ENCODE assay signal across 14 cellular contexts in genomic region chr1:56453016-56453721, GRCh38.
DNase-seq lines count a peak whose midpoint lies in the region; ATAC-seq and TF ChIP-seq lines count a peak whose summit lies in the region.
"Had no signal": no experiment of that assay in that cellular context is flagged by ENCODE, and none has a peak within 500 bp of the region (broad histone marks: within the 10 kb centered on the region; RNA-seq: fewer than 3 reads in every experiment).

No MANE protein-coding gene starts in this region.

- H2BK120ac ChIP-seq in H9 (ENCODE audit: low read depth, low read length, poor library complexity, severe bottlenecking): no peak overlapping the region

- H2BK20ac ChIP-seq in H9 (ENCODE audit: low read depth, low read length, poor library complexity, severe bottlenecking): no peak overlapping the region

- H3K36me3 ChIP-seq in esophagus muscularis mucosa (no peaks in the 10 kb centered on the region), lower lobe of right lung (no peaks in the 10 kb centered on the region), gastrocnemius medialis (no peaks in the 10 kb centered on the region)
- H3K36me3 ChIP-seq in CD8-positive, alpha-beta memory T cell (ENCODE audit: insufficient read depth, low read length): no peaks in the 10 kb centered on the region

- H3K56ac ChIP-seq in H9 (ENCODE audit: insufficient read length, low read depth, low read length): no peak overlapping the region

- no peaks in the 10 kb centered on the region for H3K79me1 ChIP-seq in H9 (ENCODE audit: insufficient read depth, low read depth, low read length, poor library complexity, severe bottlenecking)

- no peak overlapping the region for H3K27ac ChIP-seq in H9 (ENCODE audit: insufficient read length, low read depth, low read length)
- peak overlapping the region; percentile 38 to 68 (median 64) for H3K27ac ChIP-seq in esophagus muscularis mucosa (replicated peaks in 1 of 4)
- H3K27ac ChIP-seq in lower lobe of right lung: peak overlapping the region; percentile 16
- peak overlapping the region in 3 of 4 donors; percentile 49 to 79 (median 65) for H3K27ac ChIP-seq in gastrocnemius medialis
- no peak overlapping the region for H3K27ac ChIP-seq in CD8-positive, alpha-beta memory T cell (ENCODE audit: low read depth, low read length)

- TF ChIP-seq POLR2A in esophagus muscularis mucosa (IDR thresholded peaks at IDR 0.05; ENCODE audit: low read depth) (no peak), gastrocnemius medialis (IDR thresholded peaks at IDR 0.05) (no peak)

- no peak overlapping the region for H3K14ac ChIP-seq in H9 (ENCODE audit: insufficient read depth, low read length)

- H3K9ac ChIP-seq in H9 (ENCODE audit: extremely low read depth, insufficient read length, low read length): no peak overlapping the region

- H3K27me3 ChIP-seq in H9 (ENCODE audit: insufficient read depth, low read length) (no peaks in the 10 kb centered on the region; the same call in 1 of the 2 replicates), esophagus muscularis mucosa (no peaks in the 10 kb centered on the region), lower lobe of right lung (ENCODE audit: low read depth) (no peaks in the 10 kb centered on the region), gastrocnemius medialis (no peaks in the 10 kb centered on the region)
- H3K27me3 ChIP-seq in CD8-positive, alpha-beta memory T cell (ENCODE audit: insufficient read depth, low read length, poor library complexity, severe bottlenecking): no peaks in the 10 kb centered on the region

- peak overlapping the region; percentile 81 to 93 (median 90) for H3K27ac Mint-ChIP-seq in H9
- H3K27ac Mint-ChIP-seq in CD8-positive, alpha-beta memory T cell: no peak overlapping the region
- H3K27ac Mint-ChIP-seq: activated CD8-positive, alpha-beta T cell treated with anti-CD3 and anti-CD28 coated beads for 36 hours; activated naive CD8-positive, alpha-beta T cell treated with anti-CD3 and anti-CD28 coated beads, Interleukin-2, amount 10 ng/mL, durations not matched to agents 7 days and 5 days; activated T-cell treated with anti-CD3 and anti-CD28 coated beads, Interleukin-2, amount 50 U/mL, for 72 hours; natural killer cell treated with Interleukin-12 subunit alpha and Interleukin-12 subunit beta and Interleukin-15 and Interleukin-18, amount 100 ng/mL, for 72 hours had no signal

- H2BK12ac ChIP-seq in H9 (ENCODE audit: insufficient read length, low read depth, low read length): no peak overlapping the region

- H3K36me3 Mint-ChIP-seq in H9 (ENCODE audit: insufficient read depth in 1 of 3, low read depth in 3 of 3): peaks cover 0 to under 1% (median 0%) of the 10 kb centered on the region in 3 experiments; a peak in 1 of 7 replicates
- no peaks in the 10 kb centered on the region for H3K36me3 Mint-ChIP-seq in CD8-positive, alpha-beta memory T cell
- H3K36me3 Mint-ChIP-seq: activated naive CD8-positive, alpha-beta T cell treated with anti-CD3 and anti-CD28 coated beads, Interleukin-2, amount 10 ng/mL, durations not matched to agents 7 days and 5 days; natural killer cell treated with Interleukin-12 subunit alpha and Interleukin-12 subunit beta and Interleukin-15 and Interleukin-18, amount 100 ng/mL, for 72 hours had no signal

- H4K8ac ChIP-seq in H9 (replicated peaks; ENCODE audit: insufficient read length, low read depth, low read length): no peak overlapping the region

- H3K79me2 ChIP-seq in H9 (ENCODE audit: insufficient read depth, low read length): no peaks in the 10 kb centered on the region

- no peak overlapping the region for H3K23ac ChIP-seq in H9 (ENCODE audit: insufficient read length, low read depth, low read length)

- CTCF ChIA-PET in CD8-positive, alpha-beta memory T cell (lab: Charles Lee): no interaction called here

- no peak overlapping the region for H4K5ac ChIP-seq in H9 (ENCODE audit: insufficient read length, low read depth, low read length)

- no peak overlapping the region for H2AFZ ChIP-seq in H9 (ENCODE audit: low read length)

- POLR2A ChIA-PET in CD8-positive, alpha-beta memory T cell (lab: Charles Lee): no interaction called here

- intact Hi-C loops in esophagus muscularis mucosa (cut with DNase I) (no loop called here), lower lobe of right lung (cut with DNase I) (no loop called here), gastrocnemius medialis (cut with DNase I; ENCODE audit: low total_unique reads) (no loop called here)

- no peak overlapping the region for H4K91ac ChIP-seq in H9 (ENCODE audit: insufficient read length, low read depth, low read length)

- no peaks in the 10 kb centered on the region for H3K9me3 Mint-ChIP-seq in H9
- peaks cover 0 to 5% (median 0%) of the 10 kb centered on the region in 5 donors for H3K9me3 Mint-ChIP-seq in CD8-positive, alpha-beta memory T cell
- H3K9me3 Mint-ChIP-seq: activated CD8-positive, alpha-beta T cell treated with anti-CD3 and anti-CD28 coated beads for 36 hours; activated naive CD8-positive, alpha-beta T cell treated with anti-CD3 and anti-CD28 coated beads, Interleukin-2, amount 10 ng/mL, durations not matched to agents 7 days and 5 days; natural killer cell treated with Interleukin-12 subunit alpha and Interleukin-12 subunit beta and Interleukin-15 and Interleukin-18, amount 100 ng/mL, for 72 hours had no signal

- H3K4me3 Mint-ChIP-seq in H9: peak overlapping the region; percentile 14 to 62; a peak in 3 of 5 replicates
- no peak overlapping the region for H3K4me3 Mint-ChIP-seq in CD8-positive, alpha-beta memory T cell
- H3K4me3 Mint-ChIP-seq: activated CD8-positive, alpha-beta T cell treated with anti-CD3 and anti-CD28 coated beads for 36 hours; activated naive CD8-positive, alpha-beta T cell treated with anti-CD3 and anti-CD28 coated beads, Interleukin-2, amount 10 ng/mL, durations not matched to agents 7 days and 5 days; activated T-cell treated with anti-CD3 and anti-CD28 coated beads, Interleukin-2, amount 50 U/mL, for 72 hours; natural killer cell treated with Interleukin-12 subunit alpha and Interleukin-12 subunit beta and Interleukin-15 and Interleukin-18, amount 100 ng/mL, for 72 hours had no signal

- no CpG with 5 or more reads among the region's 8 CpGs for WGBS in H9 (ENCODE audit: extremely low coverage, insufficient read length, low lambda C conversion rate)
- WGBS in esophagus muscularis mucosa: 60% methylated on average over 8 of the region's 8 CpGs

- peaks cover 22% of the 10 kb centered on the region for H3K4me1 ChIP-seq in H9 (ENCODE audit: insufficient read depth, low read length)
- H3K4me1 ChIP-seq in esophagus muscularis mucosa: peaks cover 39 to 59% (median 52%) of the 10 kb centered on the region in 4 donors
- H3K4me1 ChIP-seq in lower lobe of right lung: peaks cover 17% of the 10 kb centered on the region
- H3K4me1 ChIP-seq in gastrocnemius medialis: peaks cover 0 to 3% of the 10 kb centered on the region in 2 donors
- no peaks in the 10 kb centered on the region for H3K4me1 ChIP-seq in CD8-positive, alpha-beta memory T cell (ENCODE audit: insufficient read depth, low read length)

- peaks cover 54 to 55% of the 10 kb centered on the region in 2 experiments for H3K4me1 Mint-ChIP-seq in H9
- H3K4me1 Mint-ChIP-seq in CD8-positive, alpha-beta memory T cell: no peaks in the 10 kb centered on the region
- H3K4me1 Mint-ChIP-seq: activated naive CD8-positive, alpha-beta T cell treated with anti-CD3 and anti-CD28 coated beads, Interleukin-2, amount 10 ng/mL, durations not matched to agents 7 days and 5 days had no signal

- peaks cover 4% of the 10 kb centered on the region for H3K27me3 Mint-ChIP-seq in H9 (ENCODE audit: low read depth)
- peaks cover 0 to 3% of the 10 kb centered on the region in 2 donors for H3K27me3 Mint-ChIP-seq in CD8-positive, alpha-beta memory T cell
- H3K27me3 Mint-ChIP-seq: activated CD8-positive, alpha-beta T cell treated with anti-CD3 and anti-CD28 coated beads for 36 hours; activated naive CD8-positive, alpha-beta T cell treated with anti-CD3 and anti-CD28 coated beads, Interleukin-2, amount 10 ng/mL, durations not matched to agents 7 days and 5 days had no signal

- H2AK5ac ChIP-seq in H9 (ENCODE audit: insufficient read length, low read length): peak overlapping the region; percentile 11

- peak; percentile 71 to 75 for ATAC-seq in lower lobe of right lung
- peak; percentile 50 to 63 for ATAC-seq in gastrocnemius medialis
- ATAC-seq in HG03159 (IDR thresholded peaks at IDR 0.05; ENCODE audit: unreplicated experiment): no peak
- ATAC-seq: activated CD8-positive, alpha-beta T cell treated with anti-CD3 and anti-CD28 coated beads for 36 hours; activated T-cell treated with anti-CD3 and anti-CD28 coated beads, Interleukin-2, amount 50 U/mL, for 72 hours; natural killer cell treated with Interleukin-12 subunit alpha and Interleukin-12 subunit beta and Interleukin-15 and Interleukin-18, amount 100 ng/mL, for 72 hours had no signal

- no peak overlapping the region for H2BK5ac ChIP-seq in H9 (ENCODE audit: insufficient read length, low read length)

- in situ Hi-C loops in gastrocnemius medialis (cut with MboI; ENCODE audit: low sequenced_read_pairs in 4 of 4): no loop called here

- H3K4me3 ChIP-seq in esophagus muscularis mucosa (no peak overlapping the region), lower lobe of right lung (no peak overlapping the region), gastrocnemius medialis (no peak overlapping the region)
- no peak overlapping the region for H3K4me3 ChIP-seq in CD8-positive, alpha-beta memory T cell (ENCODE audit: low read length)

- peak overlapping the region; percentile 32 for H3K4me2 ChIP-seq in H9 (ENCODE audit: insufficient read depth, insufficient read length, low read length)

- no peaks in the 10 kb centered on the region for H3K23me2 ChIP-seq in H9 (ENCODE audit: insufficient read length, low read depth, low read length, poor library complexity, severe bottlenecking)

- no peaks in the 10 kb centered on the region for H4K20me1 ChIP-seq in H9 (ENCODE audit: control insufficient read depth, insufficient read depth, insufficient read length)

- H3T11ph ChIP-seq in H9 (ENCODE audit: low read length): peak overlapping the region; percentile 46

- no peaks in the 10 kb centered on the region for H3K9me3 ChIP-seq in H9 (ENCODE audit: control insufficient read depth, low read depth, low read length)
- no peaks in the 10 kb centered on the region for H3K9me3 ChIP-seq in esophagus muscularis mucosa
- H3K9me3 ChIP-seq in lower lobe of right lung: no peaks in the 10 kb centered on the region
- no peaks in the 10 kb centered on the region for H3K9me3 ChIP-seq in gastrocnemius medialis
- H3K9me3 ChIP-seq in CD8-positive, alpha-beta memory T cell (ENCODE audit: low read length): no peaks in the 10 kb centered on the region

- H3K4ac ChIP-seq in H9 (ENCODE audit: low read depth, low read length): no peak overlapping the region

- peak; percentile 49 for DNase-seq in H9
- DNase-seq in esophagus muscularis mucosa (ENCODE audit: extremely low spot score): no peak
- no peak for DNase-seq in lower lobe of right lung
- peak; percentile 47 to 65 for DNase-seq in gastrocnemius medialis
- DNase-seq in AG20443 (ENCODE audit: low spot score): no peak
- DNase-seq in putamen (ENCODE audit: low spot score): no peak
- no peak for DNase-seq in CD8-positive, alpha-beta memory T cell
- DNase-seq: activated CD8-positive, alpha-beta T cell treated with anti-CD3 and anti-CD28 coated beads for 36 hours; activated naive CD8-positive, alpha-beta T cell treated with anti-CD3 and anti-CD28 coated beads, Interleukin-2, amount 10 ng/mL, durations not matched to agents 7 days and 5 days; activated T-cell treated with anti-CD3 and anti-CD28 coated beads, Interleukin-2, amount 50 U/mL, for 72 hours; caudate nucleus; NCI-H146 had no signal

- no peak for TF ChIP-seq EP300 in esophagus muscularis mucosa (IDR thresholded peaks at IDR 0.05)

- TF ChIP-seq CTCF in H9 (conservative IDR thresholded peaks at IDR 0.05) (no peak), esophagus muscularis mucosa (IDR thresholded peaks at IDR 0.05) (no peak), lower lobe of right lung (IDR thresholded peaks at IDR 0.05) (no peak), gastrocnemius medialis (IDR thresholded peaks at IDR 0.05 in 4 of 5, conservative IDR thresholded peaks at IDR 0.05 in 1 of 5) (no peak)

- H3K18ac ChIP-seq in H9 (ENCODE audit: insufficient read length, low read depth, low read length): peak overlapping the region; percentile 56

- no peak overlapping the region for H2BK15ac ChIP-seq in H9 (ENCODE audit: low read depth, low read length)

Comparison
In these comparisons a context has a peak if more than half of its experiments do, and no peak if none do; other contexts are left out.
1. DNase-seq: peak in H9 (single experiment) and gastrocnemius medialis (2 of 2); none in esophagus muscularis mucosa (single experiment), lower lobe of right lung (single experiment), AG20443 (single experiment), putamen (single experiment) and CD8-positive, alpha-beta memory T cell (0 of 5).
2. H3K27ac ChIP-seq: peak in esophagus muscularis mucosa (4 of 4), lower lobe of right lung (single experiment) and gastrocnemius medialis (3 of 4); none in H9 (single experiment) and CD8-positive, alpha-beta memory T cell (single experiment).
3. H3K27ac Mint-ChIP-seq: peak in H9 (3 of 3); none in CD8-positive, alpha-beta memory T cell (0 of 8).
4. H3K4me3 Mint-ChIP-seq: peak in H9 (2 of 2); none in CD8-positive, alpha-beta memory T cell (0 of 7).